Comparison of ENCODE assay signal across 8 cellular contexts in genomic region chr10:91298224-91298862, GRCh38.
DNase-seq lines count a peak whose midpoint lies in the region; ATAC-seq, FAIRE-seq and TF ChIP-seq lines count a peak whose summit lies in the region.

No MANE protein-coding gene starts in this region.

- no peak for TF ChIP-seq POLR2A in A549 (IDR thresholded peaks at IDR 0.05; ENCODE audit: low read length)

- no peak for FAIRE-seq in A549 (lab: Jason Lieb, UNC)

- H3K4me2 ChIP-seq in A549 = peak overlapping the region; percentile 55

- TF ChIP-seq RAD21 in A549 (conservative IDR thresholded peaks at IDR 0.05 in 1 of 2, IDR thresholded peaks at IDR 0.05 in 1 of 2) = peak; percentile 94 to 95

- ATAC-seq in A549 (peak; percentile 91 to 96), GM18519 (IDR thresholded peaks at IDR 0.05; ENCODE audit: low FRiP score, unreplicated experiment) (peak; percentile 74), HG03108 (IDR thresholded peaks at IDR 0.05; ENCODE audit: unreplicated experiment) (peak; percentile 83)

- peak; percentile 94 for TF ChIP-seq CTCF in A549 (IDR thresholded peaks at IDR 0.05)

- 0 out of 3 replicates have a peak overlapping the region, but pooled peaks have one; percentile 14 for H3K4me3 ChIP-seq in A549

- TF ChIP-seq EP300 in A549 (IDR thresholded peaks at IDR 0.05) = no peak

- WGBS in A549 (ENCODE audit: missing lambda C conversion rate) = 39% methylated on average over 23 of the region's 23 CpGs

- DNase-seq in A549 (ENCODE audit: low read depth in 1 of 2, low spot score in 1 of 2) = peak; percentile 68 to 78
- DNase-seq in NCI-H2196 treated with DMSO at 0.1 percent for 48 hours (lab: John Stamatoyannopoulos, UW; ENCODE audit: unreplicated experiment) = peak; percentile 22
- DNase-seq in activated CD4-positive, CD25-positive, alpha-beta regulatory T cell treated with anti-CD3 and anti-CD28 coated beads, Interleukin-2, amount 50 U/mL, for 72 hours = peak; percentile 76
- DNase-seq in cerebellar cortex (ENCODE audit: low spot score) = peak; percentile 70
- peak; percentile 85 for DNase-seq in kidney tubule cell (ENCODE audit: low spot score)
- peak; percentile 54 to 60 for DNase-seq in stimulated activated CD4-positive, alpha-beta T cell treated with anti-CD3 and anti-CD28 coated beads, Interleukin-1b, Interleukin-23, amount 100 ng/mL, for 1 hour (ENCODE audit: low read depth in 2 of 2)

- POLR2A ChIA-PET in A549 (lab: Yijun Ruan, JAX) = interaction anchor here (0.7 kb wide), 1 partner anchor 615 kb away, joined by 3 read pairs; no protein-coding TSS in a partner anchor

- H3K27ac ChIP-seq in A549 = peak overlapping the region; percentile 28 to 64; a peak in 5 of 6 replicates

- peaks cover 7% of the 10 kb centered on the region; the same call in 1 of the 3 replicates for H3K4me1 ChIP-seq in A549

- H3K9me3 ChIP-seq in A549 = no peaks in the 10 kb centered on the region

- CTCF ChIA-PET in A549 (lab: Yijun Ruan, JAX) = interaction anchor here (0.6 to 6.8 kb wide), 49 partner anchors 9 to 646 kb away, joined by 3 to 94 read pairs (median 4); partner anchors contain the start of gene PPP1R3C

TF ChIP-seq in A549, 52 proteins besides CTCF, POLR2A, EP300 and RAD21:
- TF ChIP-seq NFE2L2 (conservative IDR thresholded peaks at IDR 0.05; ENCODE audit: low read length) (no peak), PBX3 (IDR thresholded peaks at IDR 0.05) (no peak), CEBPB (IDR thresholded peaks at IDR 0.05) (no peak), HOXB13 (CRISPR knock-in tag; IDR thresholded peaks at IDR 0.05; ENCODE audit: low read depth) (no peak), TP53 (CRISPR knock-in tag; IDR thresholded peaks at IDR 0.05) (no peak), KDM5A (IDR thresholded peaks at IDR 0.05) (no peak), CHD2 (IDR thresholded peaks at IDR 0.05; ENCODE audit: low read length, partially characterized antibody) (peak; percentile 45), SMC3 (IDR thresholded peaks at IDR 0.05) (peak; percentile 93)
TF ChIP-seq in A549: peak in this region for 2.

Comparison
In these comparisons a context has a peak if more than half of its experiments do, and no peak if none do; other contexts are left out.
1. Peak in every context shown above with its lines: DNase-seq, ATAC-seq, H3K4me3 ChIP-seq and H3K27ac ChIP-seq.
2. DNase-seq: peak in every context shown above with its lines; median percentile 85 in kidney tubule cell; 76 in activated CD4-positive, CD25-positive, alpha-beta regulatory T cell treated with anti-CD3 and anti-CD28 coated beads, Interleukin-2, amount 50 U/mL, for 72 hours; 73 in A549; 70 in cerebellar cortex; 57 in stimulated activated CD4-positive, alpha-beta T cell treated with anti-CD3 and anti-CD28 coated beads, Interleukin-1b, Interleukin-23, amount 100 ng/mL, for 1 hour; 22 in NCI-H2196 treated with DMSO at 0.1 percent for 48 hours.